Comparison of ENCODE assay signal across 12 cellular contexts in the genomic region with DNA sequence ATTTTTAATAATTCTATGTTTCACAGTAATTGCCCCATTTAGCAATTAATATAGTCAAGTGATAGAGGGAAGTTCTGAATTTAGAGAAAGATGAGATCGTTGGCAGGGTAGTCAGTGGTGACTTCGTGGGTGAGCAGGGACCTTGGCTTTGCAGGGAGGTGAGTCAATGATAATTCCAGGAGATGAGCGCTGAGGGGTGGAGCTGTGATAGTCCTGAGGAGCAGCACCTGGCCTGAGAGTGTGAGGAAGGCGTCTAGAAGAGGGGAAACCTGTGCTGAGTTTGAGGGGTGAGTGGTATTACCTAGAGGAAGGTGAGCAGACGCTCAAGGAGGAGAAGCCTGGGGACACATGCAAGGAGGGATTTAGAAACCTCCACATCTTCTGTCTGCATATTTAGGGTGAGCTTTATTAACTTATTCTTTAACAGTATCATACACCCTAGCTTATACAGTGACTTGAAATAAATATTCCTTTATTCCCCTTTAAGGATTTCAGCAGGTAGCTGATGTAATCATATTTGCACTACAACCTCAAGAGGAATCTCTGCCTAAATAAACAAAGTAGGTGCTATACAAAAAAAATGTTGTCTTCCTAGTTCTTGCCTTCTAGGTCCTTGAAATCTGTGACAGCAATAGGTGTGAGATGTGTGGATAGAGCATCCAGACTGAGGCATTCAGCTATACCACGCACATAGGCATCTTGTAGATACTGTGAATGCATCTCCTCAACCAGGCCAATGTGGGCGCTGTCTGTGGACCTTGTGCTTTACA. TPM values are rescaled to one million over a fixed set of nuclear protein-coding genes. Genes with fewer than 3 reads are reported as not detected.
"Had no signal": no experiment of that assay in that cellular context is flagged by ENCODE, and none has a peak within 500 bp of the region (broad histone marks: within the 10 kb centered on the region; RNA-seq: fewer than 3 reads in every experiment).

No MANE protein-coding gene starts in this region.

- H3K9me3 Mint-ChIP-seq: activated CD4-positive, alpha-beta memory T cell treated with anti-CD3 and anti-CD28 coated beads for 36 hours; activated naive CD4-positive, alpha-beta T cell treated with anti-CD3 and anti-CD28 coated beads, Interleukin-2, amount 50 U/mL, for 72 hours; activated T-cell treated with anti-CD3 and anti-CD28 coated beads, Interleukin-2, amount 50 U/mL, for 4 hours; endodermal cell; natural killer cell treated with Interleukin-12 subunit alpha and Interleukin-12 subunit beta and Interleukin-15 and Interleukin-18, amount 100 ng/mL, for 72 hours had no signal

- H3K36me3 Mint-ChIP-seq: activated CD4-positive, alpha-beta memory T cell treated with anti-CD3 and anti-CD28 coated beads for 36 hours; natural killer cell treated with Interleukin-12 subunit alpha and Interleukin-12 subunit beta and Interleukin-15 and Interleukin-18, amount 100 ng/mL, for 72 hours had no signal

- DNase-seq: activated CD4-positive, alpha-beta memory T cell treated with anti-CD3 and anti-CD28 coated beads for 36 hours; activated effector memory CD4-positive, alpha-beta T cell treated with anti-CD3 and anti-CD28 coated beads, Interleukin-2, amount 50 U/mL, for 16 hours; activated T-cell treated with anti-CD3 and anti-CD28 coated beads, Interleukin-2, amount 50 U/mL, for 4 hours; amniotic stem cell; brain microvascular endothelial cell; dermis blood vessel endothelial cell; endodermal cell; sigmoid colon; stimulated activated naive CD4-positive, alpha-beta T cell treated with Interleukin-2 at 50 U/mL for 16 hours; upper lobe of left lung had no signal

- ATAC-seq: activated naive CD4-positive, alpha-beta T cell treated with anti-CD3 and anti-CD28 coated beads, Interleukin-2, amount 50 U/mL, for 72 hours; activated T-cell treated with anti-CD3 and anti-CD28 coated beads, Interleukin-2, amount 50 U/mL, for 4 hours; natural killer cell treated with Interleukin-12 subunit alpha and Interleukin-12 subunit beta and Interleukin-15 and Interleukin-18, amount 100 ng/mL, for 72 hours had no signal

- H3K4me3 Mint-ChIP-seq: activated CD4-positive, alpha-beta memory T cell treated with anti-CD3 and anti-CD28 coated beads for 36 hours; activated T-cell treated with anti-CD3 and anti-CD28 coated beads, Interleukin-2, amount 50 U/mL, for 4 hours; endodermal cell; natural killer cell treated with Interleukin-12 subunit alpha and Interleukin-12 subunit beta and Interleukin-15 and Interleukin-18, amount 100 ng/mL, for 72 hours had no signal

- H3K4me3 ChIP-seq: sigmoid colon, upper lobe of left lung had no signal

- H3K27ac Mint-ChIP-seq: activated CD4-positive, alpha-beta memory T cell treated with anti-CD3 and anti-CD28 coated beads for 36 hours; activated naive CD4-positive, alpha-beta T cell treated with anti-CD3 and anti-CD28 coated beads, Interleukin-2, amount 50 U/mL, for 72 hours; endodermal cell; natural killer cell treated with Interleukin-12 subunit alpha and Interleukin-12 subunit beta and Interleukin-15 and Interleukin-18, amount 100 ng/mL, for 72 hours had no signal

RNA-seq across cellular contexts. Expression of a gene that starts 2.1 kb away (rescaled TPM):
- total RNA-seq: activated CD4-positive, alpha-beta memory T cell treated with anti-CD3 and anti-CD28 coated beads for 36 hours had no signal
